Comparison of ENCODE assay signal across 23 cellular contexts in genomic region chr1:175884369-175884768, GRCh38.
A peak's percentile ranks its signal among the peaks of the same experiment; 100 is the strongest.
DNase-seq lines count a peak whose midpoint lies in the region; FAIRE-seq and TF ChIP-seq lines count a peak whose summit lies in the region.
"Had no signal": no experiment of that assay in that cellular context is flagged by ENCODE, and none has a peak within 500 bp of the region (broad histone marks: within the 10 kb centered on the region; RNA-seq: fewer than 3 reads in every experiment).

No MANE protein-coding gene starts in this region.

- no peak for FAIRE-seq in HTR-8/SVneo (lab: Jason Lieb, UNC)
- FAIRE-seq: GM12878, K562 had no signal

- H2AFZ ChIP-seq in trophoblast cell (ENCODE audit: insufficient read depth, low read length, poor library complexity): no peak overlapping the region
- H2AFZ ChIP-seq in OCI-LY7 (ENCODE audit: low read length): no peak overlapping the region

- no peak overlapping the region for H4K8ac ChIP-seq in trophoblast cell (ENCODE audit: low read depth, low read length)

- no peak overlapping the region for H3K23ac ChIP-seq in trophoblast cell (ENCODE audit: low read length)

- H3K4me3 ChIP-seq in trophoblast cell (ENCODE audit: low read depth, low read length) (no peak overlapping the region), OCI-LY7 (ENCODE audit: low read depth, low read length, poor library complexity, severe bottlenecking) (no peak overlapping the region)
- H3K4me3 ChIP-seq: BLaER1, GM12878, K562, Peyer's patch had no signal

- H4K91ac ChIP-seq in trophoblast cell (ENCODE audit: low read depth, low read length): peak overlapping the region; percentile 34

- H3K27me3 ChIP-seq in trophoblast cell (ENCODE audit: insufficient read depth, low read length): no peaks in the 10 kb centered on the region
- H3K27me3 ChIP-seq: BLaER1, Peyer's patch had no signal

- no peaks in the 10 kb centered on the region for H3K79me2 ChIP-seq in trophoblast cell (ENCODE audit: control insufficient read depth, insufficient read depth, low read length, poor library complexity)
- H3K79me2 ChIP-seq in OCI-LY7 (ENCODE audit: insufficient read depth, low read depth, low read length): no peaks in the 10 kb centered on the region

- peak overlapping the region; percentile 19 for H2BK5ac ChIP-seq in trophoblast cell (ENCODE audit: low read depth, low read length, poor library complexity)

- H3K9ac ChIP-seq in trophoblast cell (ENCODE audit: low read length): no peak overlapping the region
- H3K9ac ChIP-seq: BLaER1 had no signal

- H2AK5ac ChIP-seq in trophoblast cell (ENCODE audit: low read length): no peak overlapping the region

- no peaks in the 10 kb centered on the region for H3K9me2 ChIP-seq in OCI-LY7 (ENCODE audit: insufficient read depth, low read length)

- DNase-seq in medulla oblongata (ENCODE audit: extremely low spot score) (peak; percentile 53), trophoblast cell (no peak), OCI-LY7 (ENCODE audit: low spot score) (no peak), GOT3 (lab: John Stamatoyannopoulos, UW) (no peak), HTR-8/SVneo (ENCODE audit: insufficient read length, low spot score) (no peak), Kasumi-1 (lab: John Stamatoyannopoulos, UW) (no peak)
- DNase-seq: CD4-positive, alpha-beta T cell; COR-L47; DMS79 treated with DMSO at 0.1 percent for 48 hours; H7; NCI-H1092 treated with DMSO at 0.1 percent for 48 hours; NCI-H146; NCI-H2029; NCI-H2171; NCI-H345; NCI-H524; NCI-H774; NK-92 treated with Interleukin-12 subunit alpha and Interleukin-12 subunit beta, amount 100 ng/mL, for 24 hours; Peyer's patch had no signal

- H3K27ac ChIP-seq in cingulate gyrus (ENCODE audit: low read depth, low read length) (peak overlapping the region; percentile 92), trophoblast cell (ENCODE audit: low read depth, low read length) (no peak overlapping the region), OCI-LY7 (ENCODE audit: low read depth, low read length, poor library complexity, severe bottlenecking) (no peak overlapping the region)
- H3K27ac ChIP-seq: BLaER1, Peyer's patch had no signal

- H2BK12ac ChIP-seq in trophoblast cell (ENCODE audit: low read length): peak overlapping the region; percentile 6

- no peak overlapping the region for H3K4ac ChIP-seq in trophoblast cell (ENCODE audit: low read depth, low read length)

- POLR2A ChIA-PET in OCI-LY7 (lab: Charles Lee): interaction anchor here (1.0 kb wide), 1 partner anchor 10 kb away, joined by 3 read pairs; no protein-coding TSS in a partner anchor

- H3K4me2 ChIP-seq in trophoblast cell (ENCODE audit: low read length): no peak overlapping the region
- H3K4me2 ChIP-seq in OCI-LY7 (ENCODE audit: low read length): no peak overlapping the region
- H3K4me2 ChIP-seq: BLaER1 had no signal

- H4K12ac ChIP-seq in trophoblast cell (ENCODE audit: low read depth, low read length): no peak overlapping the region

- TF ChIP-seq CTCF in OCI-LY7 (conservative IDR thresholded peaks at IDR 0.05; ENCODE audit: low read length): no peak

- H3K79me1 ChIP-seq in trophoblast cell (ENCODE audit: low read length): peaks cover 5% of the 10 kb centered on the region

- no peaks in the 10 kb centered on the region for H3K36me3 ChIP-seq in trophoblast cell (ENCODE audit: control insufficient read depth in 1 of 2, insufficient read depth in 2 of 2, low read length in 2 of 2)
- no peaks in the 10 kb centered on the region for H3K36me3 ChIP-seq in OCI-LY7 (ENCODE audit: insufficient read depth, low read length)
- H3K36me3 ChIP-seq: BLaER1, Peyer's patch had no signal

- intact Hi-C loops in OCI-LY7 (cut with micrococcal nuclease; ENCODE audit: unreplicated experiment): no loop called here

- H2BK120ac ChIP-seq in trophoblast cell (ENCODE audit: insufficient read depth, low read length, poor library complexity): no peak overlapping the region

- H3K9me3 ChIP-seq in trophoblast cell (ENCODE audit: insufficient read depth, low read depth, low read length) (peaks cover 2% of the 10 kb centered on the region), OCI-LY7 (ENCODE audit: low read length) (no peaks in the 10 kb centered on the region)
- H3K9me3 ChIP-seq: BLaER1, Peyer's patch had no signal

- peaks cover 7 to 15% of the 10 kb centered on the region in 2 experiments for H3K4me1 ChIP-seq in trophoblast cell (ENCODE audit: control insufficient read depth in 1 of 2, insufficient read depth in 2 of 2, low read length in 2 of 2)
- no peaks in the 10 kb centered on the region for H3K4me1 ChIP-seq in OCI-LY7 (ENCODE audit: insufficient read depth, low read length, poor library complexity, severe bottlenecking)
- H3K4me1 ChIP-seq: Peyer's patch had no signal

- CTCF ChIA-PET in OCI-LY7 (lab: Charles Lee; ENCODE audit: unreplicated experiment): no interaction called here

- WGBS in trophoblast cell (ENCODE audit: extremely low coverage, insufficient coverage, insufficient read length): no CpG with 5 or more reads among the region's 5 CpGs

- H4K20me1 ChIP-seq in OCI-LY7 (ENCODE audit: insufficient read depth, low read length): no peaks in the 10 kb centered on the region
- H4K20me1 ChIP-seq: BLaER1 had no signal

- no TSS peak for BruUV-seq in OCI-LY7 (replicated peaks; lab: Mats Ljungman, UMichigan)

- peak overlapping the region; percentile 8 for H3K14ac ChIP-seq in trophoblast cell (ENCODE audit: low read length)

- H3K18ac ChIP-seq in trophoblast cell (ENCODE audit: low read length): peak overlapping the region; percentile 50
